In the genomic region with DNA sequence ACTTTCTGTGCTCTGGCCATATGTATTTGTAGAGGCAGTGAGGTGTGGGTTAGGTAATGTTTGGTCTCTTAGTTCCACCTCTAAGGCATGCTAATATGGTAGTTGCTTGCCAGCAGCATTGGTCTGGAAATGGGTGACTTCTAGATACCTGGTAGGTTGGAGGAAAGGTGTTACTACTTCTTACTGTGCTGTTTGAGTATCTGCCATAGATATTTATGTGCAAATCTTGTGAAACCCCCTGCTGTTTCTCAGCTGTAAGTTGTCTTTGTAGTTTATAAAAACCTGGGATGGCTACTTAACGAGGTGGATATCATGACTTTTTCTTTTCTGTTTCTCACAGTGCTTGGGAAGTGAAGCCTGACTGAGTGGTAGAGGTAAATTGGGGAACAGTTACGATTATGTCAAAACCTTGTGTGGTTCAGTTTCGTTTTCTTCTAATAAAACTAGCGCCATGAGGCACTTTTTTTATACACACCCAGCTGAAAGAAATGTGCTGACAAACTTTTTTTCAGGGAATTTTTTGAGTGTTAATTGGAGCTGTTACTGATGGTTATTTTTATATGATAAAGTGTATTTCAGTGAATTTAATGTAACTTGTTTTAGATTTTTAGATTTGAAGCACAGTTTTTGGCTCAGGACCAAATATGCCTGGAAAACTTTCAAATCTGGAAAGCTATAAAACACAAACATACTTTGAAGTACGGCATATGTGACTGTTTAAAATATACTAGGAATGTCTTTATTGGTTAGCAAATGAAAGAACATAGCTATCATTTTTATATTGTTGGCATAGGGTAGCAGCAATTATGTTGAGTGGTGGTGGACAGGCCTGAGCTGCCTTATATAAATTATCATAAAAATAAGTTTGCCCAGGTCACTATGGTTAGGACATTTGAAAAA, we compare ENCODE assay signal across 11 cellular contexts. TPM values are rescaled to one million over a fixed set of nuclear protein-coding genes. Genes with fewer than 3 reads are reported as not detected.
DNase-seq lines count a peak whose midpoint lies in the region; ATAC-seq and TF ChIP-seq lines count a peak whose summit lies in the region.
"Had no signal": no experiment of that assay in that cellular context is flagged by ENCODE, and none has a peak within 500 bp of the region (broad histone marks: within the 10 kb centered on the region; RNA-seq: fewer than 3 reads in every experiment).

No MANE protein-coding gene starts in this region.

- H4K20me1 ChIP-seq in KMS-11 (ENCODE audit: insufficient read depth): no peaks in the 10 kb centered on the region

- no peak for TF ChIP-seq CTCF in KMS-11 (conservative IDR thresholded peaks at IDR 0.05; ENCODE audit: low read depth, low read length)
- no peak for TF ChIP-seq CTCF in epithelial cell of proximal tubule (conservative IDR thresholded peaks at IDR 0.05; ENCODE audit: low read depth, low read length)
- TF ChIP-seq CTCF in GM10248 (IDR thresholded peaks at IDR 0.05; ENCODE audit: control extremely low read depth, extremely low read depth, low read depth, missing control alignments): no peak

- POLR2A ChIA-PET in GM10248 (lab: Yijun Ruan, JAX): interaction anchor here (0.5 kb wide), 1 partner anchor 123 kb away, joined by 7 read pairs; no protein-coding TSS in a partner anchor

- no peak for DNase-seq in epithelial cell of proximal tubule (ENCODE audit: low read depth)
- DNase-seq in GM10248 (ENCODE audit: extremely low spot score): no peak
- no peak for DNase-seq in activated CD4-positive, alpha-beta T cell treated with anti-CD3 and anti-CD28 coated beads for 1 hour
- DNase-seq in SW 1271 (lab: John Stamatoyannopoulos, UW): no peak
- DNase-seq in NCI-H1092 treated with DMSO at 0.1 percent for 48 hours (lab: John Stamatoyannopoulos, UW): no peak
- DNase-seq: activated T-cell treated with anti-CD3 and anti-CD28 coated beads, Interleukin-2, amount 50 U/mL, for 4 hours; NCI-H524; stimulated activated naive CD4-positive, alpha-beta T cell treated with Interleukin-2 at 50 U/mL for 16 hours had no signal

- peak overlapping the region; percentile 46; the same call in 1 of the 2 replicates for H3K9ac ChIP-seq in KMS-11
- H3K9ac ChIP-seq in skeletal muscle satellite cell (ENCODE audit: low read depth, low read length): peak overlapping the region; percentile 4

- H3K9me3 ChIP-seq in skeletal muscle satellite cell (replicated peaks; ENCODE audit: low read length): no peaks in the 10 kb centered on the region

- peak overlapping the region; percentile 74 for H3K27ac ChIP-seq in KMS-11

- CTCF ChIA-PET in GM10248 (lab: Yijun Ruan, JAX): interaction anchor here (0.9 to 1.6 kb wide), 8 partner anchors 13 to 338 kb away, joined by 3 to 5 read pairs (median 3); no protein-coding TSS in a partner anchor

- H3K4me1 ChIP-seq in KMS-11 (ENCODE audit: low read depth, poor library complexity, severe bottlenecking) (peaks cover 30% of the 10 kb centered on the region), skeletal muscle satellite cell (ENCODE audit: control insufficient read depth, insufficient read depth, low read length) (peaks cover 19% of the 10 kb centered on the region)

- H3K4me3 ChIP-seq in KMS-11 (IDR thresholded peaks at IDR 0.05; ENCODE audit: insufficient read depth, low read depth, low read length) (peak overlapping the region; percentile 96), epithelial cell of proximal tubule (ENCODE audit: low read depth, low read length) (peak overlapping the region; percentile 14), skeletal muscle satellite cell (ENCODE audit: low read length) (no peak overlapping the region)

- peak; percentile 77 for ATAC-seq in GM18511 (IDR thresholded peaks at IDR 0.05; ENCODE audit: unreplicated experiment)
- ATAC-seq: activated T-cell treated with anti-CD3 and anti-CD28 coated beads, Interleukin-2, amount 50 U/mL, for 4 hours had no signal

- peaks cover 22% of the 10 kb centered on the region; the same call in 1 of the 2 replicates for H3K79me2 ChIP-seq in KMS-11 (ENCODE audit: insufficient read depth, low read depth)

- H3K27me3 ChIP-seq in KMS-11 (ENCODE audit: insufficient read depth, low read depth) (no peaks in the 10 kb centered on the region), skeletal muscle satellite cell (ENCODE audit: control insufficient read depth, insufficient read depth, low read length) (no peaks in the 10 kb centered on the region)

- H3K4me2 ChIP-seq in KMS-11 (peak overlapping the region; percentile 87), skeletal muscle satellite cell (ENCODE audit: low read length) (peak overlapping the region; percentile 63)

- H3K36me3 ChIP-seq in KMS-11 (ENCODE audit: insufficient read depth) (no peaks in the 10 kb centered on the region), skeletal muscle satellite cell (ENCODE audit: insufficient read depth, low read length) (peaks cover 13% of the 10 kb centered on the region)

- H2AFZ ChIP-seq in KMS-11 (ENCODE audit: low read depth): peak overlapping the region; percentile 12

RNA-seq across cellular contexts. Expression of gene CAMSAP2, which starts 42.1 kb away (rescaled TPM):
- 10.6 and 12.1 TPM in 2 replicates for total RNA-seq in epithelial cell of proximal tubule
- 27.1 and 28.9 TPM in 2 replicates for total RNA-seq in skeletal muscle satellite cell (2012; rRNA removed)
